19 cellular contexts compared by ENCODE assay signal in the genomic region with DNA sequence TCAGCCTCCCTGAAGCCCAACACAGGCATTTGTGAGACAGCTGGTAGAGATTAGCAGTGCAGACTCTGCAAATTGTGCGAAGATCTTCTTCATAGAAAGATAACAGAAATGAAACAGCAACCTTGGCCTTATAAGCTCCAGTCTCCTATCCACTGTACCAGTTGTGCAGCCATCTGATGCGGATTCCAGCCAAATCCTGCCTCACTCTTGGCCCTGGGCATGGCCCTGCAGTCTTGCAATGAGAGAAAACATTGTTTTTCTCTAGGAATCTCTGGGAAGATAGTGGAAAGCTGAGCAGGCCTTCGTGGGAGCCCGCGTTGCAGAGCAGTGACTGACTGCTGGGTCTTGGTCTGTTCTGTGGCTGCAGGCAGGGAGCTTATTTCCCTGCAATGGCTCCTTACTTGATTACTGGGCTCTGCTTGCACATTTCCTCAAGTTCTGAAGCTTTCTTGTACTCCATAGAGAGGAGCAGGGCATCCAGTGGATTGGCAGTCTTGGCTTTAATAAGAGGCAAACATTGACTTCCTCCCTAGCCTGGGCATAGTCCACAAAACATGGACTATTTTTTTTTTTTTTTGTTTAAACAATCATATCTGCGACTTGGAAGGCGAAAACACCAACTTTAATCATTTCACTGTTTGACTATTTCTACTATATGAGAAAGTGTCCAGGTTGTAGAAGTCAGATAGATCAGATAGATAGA.
"Had no signal": no experiment of that assay in that cellular context is flagged by ENCODE, and none has a peak within 500 bp of the region (broad histone marks: within the 10 kb centered on the region; RNA-seq: fewer than 3 reads in every experiment).

No MANE protein-coding gene starts in this region.

- H3K27me3 ChIP-seq: breast epithelium, right lobe of liver, tibial artery, upper lobe of right lung had no signal

- H3K27ac ChIP-seq: breast epithelium, right lobe of liver, tibial artery, upper lobe of right lung had no signal

- H3K9me3 ChIP-seq: breast epithelium, right lobe of liver, tibial artery, upper lobe of right lung had no signal

- ATAC-seq: esophagus mucosa; natural killer cell treated with Interleukin-12 subunit alpha and Interleukin-12 subunit beta and Interleukin-15 and Interleukin-18, amount 100 ng/mL, for 72 hours; stimulated activated naive CD8-positive, alpha-beta T cell treated with anti-CD3 and anti-CD28 coated beads, Interleukin-15, amount 100 ng/mL, for 72 hours; upper lobe of right lung had no signal

- DNase-seq: activated CD4-positive, alpha-beta T cell treated with anti-CD3 and anti-CD28 coated beads for 4 hours; activated CD4-positive, alpha-beta T cell treated with anti-CD3 and anti-CD28 coated beads, Interleukin-2, amount 50 U/mL, for 4 hours; activated gamma-delta T cell; activated naive CD4-positive, alpha-beta T cell treated with anti-CD3 and anti-CD28 coated beads, Interleukin-2, amount 10 ng/mL, durations not matched to agents 7 days and 5 days; activated T-cell treated with anti-CD3 and anti-CD28 coated beads for 4 hours; central memory CD4-positive, alpha-beta T cell; endodermal cell; foreskin melanocyte; right lobe of liver; stimulated activated CD4-positive, alpha-beta T cell treated with anti-CD3 and anti-CD28 coated beads, Interleukin-1b, Interleukin-23, amount 100 ng/mL, for 48 hours; stimulated activated CD4-positive, alpha-beta T cell treated with anti-CD3 and anti-CD28 coated beads, Interleukin-4, amount 100 ng/mL, for 4 hours; stimulated activated CD8-positive, alpha-beta memory T cell treated with anti-CD3 and anti-CD28 coated beads, Interleukin-4, amount 100 ng/mL, for 48 hours; stimulated activated naive CD8-positive, alpha-beta T cell treated with anti-CD3 and anti-CD28 coated beads, Interleukin-15, amount 100 ng/mL, for 72 hours; tibial artery; upper lobe of right lung had no signal

- FAIRE-seq: islet of Langerhans had no signal

- H3K36me3 ChIP-seq: breast epithelium, right lobe of liver, tibial artery, upper lobe of right lung had no signal

- H3K4me1 ChIP-seq: breast epithelium, tibial artery, upper lobe of right lung had no signal

- H3K4me3 ChIP-seq: breast epithelium, right lobe of liver, tibial artery, upper lobe of right lung had no signal
